8 cellular contexts compared by ENCODE assay signal in the genomic region with DNA sequence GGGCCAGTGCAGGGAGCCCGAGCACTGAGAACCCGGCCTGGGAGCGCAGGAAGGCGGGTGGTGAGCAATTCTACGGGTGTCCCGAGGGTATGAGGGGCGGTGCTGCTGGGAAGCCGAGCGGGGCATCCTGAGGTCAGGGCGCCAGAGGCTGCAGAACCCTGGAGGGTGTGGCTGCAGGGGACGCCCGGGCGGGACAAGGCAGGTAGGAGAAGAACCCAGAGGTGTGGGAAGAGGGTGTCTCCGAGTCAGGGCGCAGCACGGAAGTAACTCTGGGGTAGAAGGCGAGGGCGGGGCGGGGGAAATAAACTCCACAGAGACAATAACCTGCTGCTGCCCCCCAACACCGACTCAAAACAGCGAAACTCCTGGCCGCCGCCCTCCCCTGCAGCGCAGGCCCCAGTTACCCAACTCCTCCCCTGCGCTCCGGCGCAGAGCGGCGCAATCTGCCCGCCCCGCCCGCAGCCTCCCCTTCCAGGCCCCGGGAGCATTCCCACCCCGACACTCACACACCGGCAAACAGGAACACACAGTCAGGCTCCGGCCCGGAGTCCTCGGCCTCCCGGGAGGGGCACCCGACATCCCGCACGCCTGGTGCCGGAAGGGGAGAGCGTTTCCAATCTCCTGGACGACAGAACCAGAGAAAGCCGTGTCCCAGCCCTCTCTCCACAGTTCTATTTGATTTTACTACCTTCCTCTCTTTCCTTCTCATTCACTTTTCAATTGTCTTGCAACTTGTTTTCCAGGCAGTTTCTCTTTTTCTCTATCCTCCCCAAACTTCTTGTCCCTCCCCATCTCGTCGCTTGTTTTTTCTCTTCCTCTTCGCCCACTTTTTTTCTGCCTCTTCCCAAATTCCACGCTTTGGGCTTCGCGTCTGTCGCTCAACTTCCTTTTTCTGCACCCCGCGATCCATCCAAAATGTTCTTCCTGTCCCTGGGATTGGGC. TPM values are rescaled to one million over a fixed set of nuclear protein-coding genes. Genes with fewer than 3 reads are reported as not detected.
DNase-seq lines count a peak whose midpoint lies in the region; ATAC-seq and TF ChIP-seq lines count a peak whose summit lies in the region.

No MANE protein-coding gene starts in this region.

- H3K4me3 ChIP-seq in BJ (ENCODE audit: low read depth, low read length) (peak overlapping the region; percentile 31), HUES48 (ENCODE audit: low read depth, low read length) (peak overlapping the region; percentile 78), brain microvascular endothelial cell (ENCODE audit: low read depth, low read length) (peak overlapping the region; percentile 5), mononuclear cell (ENCODE audit: low read length) (peak overlapping the region; percentile 15)

- in situ Hi-C loops in brain microvascular endothelial cell (cut with HindIII; ENCODE audit: low pct_ligation_motif_present, low sequenced_read_pairs), result no loop called here

- H3K27ac ChIP-seq in HUES48 (ENCODE audit: low read depth, low read length) (no peak overlapping the region), brain microvascular endothelial cell (no peak overlapping the region)

- CTCF ChIA-PET in BJ (lab: Yijun Ruan, JAX), result interaction anchor here (1.5 to 3.8 kb wide), 2 partner anchors 16 to 169 kb away, joined by 3 to 23 read pairs; no protein-coding TSS in a partner anchor

- peaks cover 55% of the 10 kb centered on the region for H3K27me3 ChIP-seq in BJ (ENCODE audit: control insufficient read depth, insufficient read depth, low read length)
- peaks cover 72% of the 10 kb centered on the region for H3K27me3 ChIP-seq in HUES48 (ENCODE audit: control insufficient read depth, insufficient read depth, low read length)
- peaks cover 62% of the 10 kb centered on the region for H3K27me3 ChIP-seq in brain microvascular endothelial cell (replicated peaks)
- H3K27me3 ChIP-seq in mononuclear cell (ENCODE audit: insufficient read depth, low read length), result peaks cover 81% of the 10 kb centered on the region

- ATAC-seq in GM21717 (IDR thresholded peaks at IDR 0.05; ENCODE audit: unreplicated experiment), result no peak

- H3K9me3 ChIP-seq in HUES48 (ENCODE audit: control insufficient read depth, insufficient read depth, low read length), result no peaks in the 10 kb centered on the region
- H3K9me3 ChIP-seq in mononuclear cell (ENCODE audit: low read depth, low read length), result no peaks in the 10 kb centered on the region

- H3K36me3 ChIP-seq in BJ (ENCODE audit: control insufficient read depth, insufficient read depth, low read length), result no peaks in the 10 kb centered on the region
- no peaks in the 10 kb centered on the region for H3K36me3 ChIP-seq in HUES48 (ENCODE audit: control insufficient read depth, insufficient read depth, low read length)
- no peaks in the 10 kb centered on the region for H3K36me3 ChIP-seq in brain microvascular endothelial cell (replicated peaks)

- DNase-seq in BJ (ENCODE audit: low read depth) (no peak), brain microvascular endothelial cell (no peak), amniotic stem cell (lab: John Stamatoyannopoulos, UW) (no peak), AG08395 (ENCODE audit: low spot score) (no peak), dermis blood vessel endothelial cell (no peak)

- POLR2A ChIA-PET in BJ (lab: Charles Lee), result no interaction called here

- H3K9ac ChIP-seq in HUES48 (ENCODE audit: low read depth, low read length), result no peak overlapping the region

- H3K4me1 ChIP-seq in HUES48 (ENCODE audit: control insufficient read depth, insufficient read depth, low read length) (peaks cover 30% of the 10 kb centered on the region), mononuclear cell (ENCODE audit: insufficient read depth, low read length) (peaks cover 39% of the 10 kb centered on the region)

- TF ChIP-seq CTCF in BJ (IDR thresholded peaks at IDR 0.05; ENCODE audit: insufficient read depth, low read depth, low read length) (no peak), brain microvascular endothelial cell (IDR thresholded peaks at IDR 0.05; ENCODE audit: low read depth, low read length, missing control alignments) (no peak)

RNA-seq across cellular contexts. Expression of gene HRK, which starts 2.4 kb away (rescaled TPM):
- 0.02 TPM in 1 of 2 replicates, not detected in the other for polyA plus RNA-seq in BJ (2011; rRNA removed)
- not detected in 2 replicates for polyA minus RNA-seq in BJ (2011; rRNA and poly(A)+ RNA removed)
- total RNA-seq in mononuclear cell (0.10 TPM), dermis blood vessel endothelial cell (not detected in 2 replicates)

RNA-seq across cellular contexts. Expression of gene FBXW8, which starts 31.9 kb away (rescaled TPM):
- 23.2 and 27.3 TPM in 2 replicates for polyA plus RNA-seq in BJ (2011; rRNA removed)
- 32.7 and 33.9 TPM in 2 replicates for polyA minus RNA-seq in BJ (2011; rRNA and poly(A)+ RNA removed)
- total RNA-seq in mononuclear cell (5.2 TPM), dermis blood vessel endothelial cell (15.5 and 16.0 TPM in 2 replicates)

Comparison
In these comparisons a context has a peak if more than half of its experiments do, and no peak if none do; other contexts are left out.
1. H3K4me3 ChIP-seq: peak in every context shown above with its lines; median percentile 78 in HUES48; 31 in BJ; 15 in mononuclear cell; 5 in brain microvascular endothelial cell.